ENCODE assay signal across 9 cellular contexts in the genomic region with DNA sequence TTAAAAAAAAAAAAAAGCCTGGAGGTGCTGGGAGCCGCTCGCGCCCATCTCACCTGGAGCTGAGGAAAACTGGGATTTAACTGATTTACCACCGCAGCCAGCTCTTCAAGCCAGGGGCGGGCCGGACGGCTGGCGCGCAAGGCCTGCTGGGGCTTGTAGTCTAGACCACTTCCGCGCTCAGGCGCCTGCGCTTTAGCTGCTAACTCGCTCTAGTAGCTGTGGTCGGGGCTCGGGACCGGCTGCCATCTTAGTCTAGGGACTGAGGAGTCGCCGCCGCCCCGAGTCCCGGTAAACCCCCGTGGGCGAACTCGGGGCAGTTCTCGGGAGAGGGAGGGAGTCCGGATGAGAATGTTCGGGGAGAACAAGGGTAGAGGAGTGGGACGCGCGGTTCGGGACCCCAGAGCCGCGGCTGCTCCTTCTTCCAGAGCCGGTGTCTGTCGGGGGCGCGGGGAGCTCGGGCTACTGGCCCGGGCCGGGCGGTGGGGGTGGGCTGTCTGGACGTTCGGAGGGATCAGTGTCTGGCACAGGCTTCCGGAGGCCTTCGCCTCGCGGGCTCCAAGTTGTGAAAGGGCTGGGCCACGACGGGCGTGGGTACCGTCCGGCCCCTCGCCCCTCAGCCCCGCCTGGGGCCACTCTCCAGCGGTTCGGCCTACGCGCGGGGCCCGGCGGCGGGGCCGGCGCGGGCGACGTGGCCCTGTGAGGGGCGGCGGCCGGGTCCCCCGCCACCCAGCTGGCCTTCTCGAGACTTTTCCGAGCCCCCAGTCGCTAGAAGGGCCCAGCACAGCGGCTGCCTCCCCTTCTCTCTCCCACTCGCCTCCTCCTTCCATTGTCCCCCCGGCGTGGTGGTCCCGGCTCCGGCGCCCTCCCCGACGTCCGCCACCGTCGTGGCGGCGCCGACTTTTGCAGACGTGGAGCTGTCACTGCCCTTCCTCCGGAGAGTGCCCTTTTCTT. TPM values are rescaled to one million over a fixed set of nuclear protein-coding genes. Genes with fewer than 3 reads are reported as not detected.
DNase-seq lines count a peak whose midpoint lies in the region; ATAC-seq, FAIRE-seq and TF ChIP-seq lines count a peak whose summit lies in the region.
"Had no signal": no experiment of that assay in that cellular context is flagged by ENCODE, and none has a peak within 500 bp of the region (broad histone marks: within the 10 kb centered on the region; RNA-seq: fewer than 3 reads in every experiment).

TSS of gene ITCH (plus strand) at position 212 of the 951 bp plus-strand sequence. CDS start 30,539 bp downstream, outside the sequence.

- H3K4me3 ChIP-seq in AG09309 (ENCODE audit: control insufficient read depth, low read depth, low read length): peak within 1 kb of the TSS; percentile 83
- peak within 1 kb of the TSS; percentile 95 to 98 (median 97) for H3K4me3 ChIP-seq in keratinocyte (ENCODE audit: control insufficient read depth in 2 of 3, extremely low read depth in 1 of 3, insufficient read depth in 2 of 3, low read depth in 1 of 3, low read length in 3 of 3)

- peak within 1 kb of the TSS; percentile 91 for H3K27ac ChIP-seq in keratinocyte (ENCODE audit: control insufficient read depth, insufficient read depth, low read length)

- H3K4me1 ChIP-seq in keratinocyte (ENCODE audit: control insufficient read depth, extremely low read depth, insufficient read depth, low read length): peaks cover 47% of the 10 kb centered on the region

- FAIRE-seq in keratinocyte (lab: Jason Lieb, UNC): no peak
- FAIRE-seq: TTC549 had no signal

- peak within 1 kb of the TSS; percentile 97 for H3K9ac ChIP-seq in keratinocyte (ENCODE audit: control insufficient read depth, extremely low read depth, insufficient read depth, low read length)

- H3K79me2 ChIP-seq in keratinocyte (ENCODE audit: control insufficient read depth, insufficient read depth, low read length): peaks cover 53% of the 10 kb centered on the region

- no peaks in the 10 kb centered on the region for H3K9me3 ChIP-seq in keratinocyte (ENCODE audit: control insufficient read depth, low read depth, low read length)

- no peaks in the 10 kb centered on the region for H3K27me3 ChIP-seq in keratinocyte (ENCODE audit: control insufficient read depth, extremely low read depth, insufficient read depth, low read length)

- dilution Hi-C loops in keratinocyte (cut with MboI; ENCODE audit: extremely low pct_ligation_motif_present, low sequenced_read_pairs): no loop called here

- ATAC-seq in GM19025 (IDR thresholded peaks at IDR 0.05; ENCODE audit: low read depth, unreplicated experiment): peak; percentile 97
- peak; percentile 95 for ATAC-seq in HG03342 (IDR thresholded peaks at IDR 0.05; ENCODE audit: unreplicated experiment)
- peak; percentile 100 for ATAC-seq in activated CD4-positive, CD25-positive, alpha-beta regulatory T cell treated with anti-CD3 and anti-CD28 coated beads, Interleukin-2, amount 50 U/mL, for 24 hours

- peak within 1 kb of the TSS; percentile 90 for H3K4me2 ChIP-seq in keratinocyte (ENCODE audit: control insufficient read depth, extremely low read depth, insufficient read depth, low read depth, low read length)

- no peaks in the 10 kb centered on the region for H4K20me1 ChIP-seq in keratinocyte (ENCODE audit: control insufficient read depth, extremely low read depth, insufficient read depth, low read length)

- TF ChIP-seq CTCF in AG09309 (IDR thresholded peaks at IDR 0.05; ENCODE audit: control insufficient read depth, insufficient read depth, low read depth, low read length, missing control alignments) (no peak), keratinocyte (optimal IDR thresholded peaks at IDR 0.05 in 1 of 3, IDR thresholded peaks at IDR 0.05 in 1 of 3, conservative IDR thresholded peaks at IDR 0.05 in 1 of 3; ENCODE audit: extremely low read depth in 1 of 3, insufficient read depth in 2 of 3, low read length in 3 of 3) (no peak)

- peak within 1 kb of the TSS; percentile 68 for H2AFZ ChIP-seq in keratinocyte (ENCODE audit: control insufficient read depth, low read length)

- H3K9me1 ChIP-seq in keratinocyte (ENCODE audit: control insufficient read depth, extremely low read depth, insufficient read depth, low read length): no peaks in the 10 kb centered on the region

- DNase-seq in AG09309 (ENCODE audit: low read depth): peak; percentile 82
- peak; percentile 95 to 96 for DNase-seq in NCI-H446 (lab: John Stamatoyannopoulos, UW)
- DNase-seq in cerebellar cortex (ENCODE audit: low spot score): peak; percentile 97
- peak; percentile 90 for DNase-seq in keratinocyte (ENCODE audit: low read depth, low spot score)
- DNase-seq in stimulated activated CD4-positive, alpha-beta T cell treated with anti-CD3 and anti-CD28 coated beads, Interleukin-15, amount 100 ng/mL, for 1 hour (ENCODE audit: low read depth in 1 of 2, low spot score in 1 of 2): peak; percentile 82 to 84

- peaks cover 1 to 18% of the 10 kb centered on the region in 2 experiments for H3K36me3 ChIP-seq in keratinocyte (ENCODE audit: control insufficient read depth in 2 of 2, extremely low read depth in 1 of 2, insufficient read depth in 2 of 2, low read length in 2 of 2)

RNA-seq across cellular contexts. Expression of gene ITCH, which starts in this region (rescaled TPM):
- 22.8 to 42.5 TPM (median 29.1 TPM) in 3 replicates for polyA plus RNA-seq in keratinocyte
- polyA plus RNA-seq in keratinocyte (2011; ENCODE audit: low read depth): 66.5 TPM
- 20.0 and 34.3 TPM in 2 replicates for polyA plus RNA-seq in keratinocyte (2011; cell fraction: cytosol; rRNA removed)
- 32.0 and 36.8 TPM in 2 replicates for polyA plus RNA-seq in keratinocyte (2011; cell fraction: nucleus; rRNA removed)
- polyA plus RNA-seq in keratinocyte (2012; ENCODE audit: low replicate concordance): 34.9 and 52.6 TPM in 2 replicates
- polyA minus RNA-seq in keratinocyte: 35.9 to 86.8 TPM (median 52.7 TPM) in 3 replicates
- polyA minus RNA-seq in keratinocyte (2011; cell fraction: cytosol; rRNA and poly(A)+ RNA removed): 32.0 TPM
- polyA minus RNA-seq in keratinocyte (2011; cell fraction: nucleus; rRNA and poly(A)+ RNA removed): 28.1 and 65.2 TPM in 2 replicates

Comparison
In these comparisons a context has a peak if more than half of its experiments do, and no peak if none do; other contexts are left out.
1. Peak in every context shown above with its lines: DNase-seq, ATAC-seq, H3K4me3 ChIP-seq and H3K27ac ChIP-seq.